In the genomic region with DNA sequence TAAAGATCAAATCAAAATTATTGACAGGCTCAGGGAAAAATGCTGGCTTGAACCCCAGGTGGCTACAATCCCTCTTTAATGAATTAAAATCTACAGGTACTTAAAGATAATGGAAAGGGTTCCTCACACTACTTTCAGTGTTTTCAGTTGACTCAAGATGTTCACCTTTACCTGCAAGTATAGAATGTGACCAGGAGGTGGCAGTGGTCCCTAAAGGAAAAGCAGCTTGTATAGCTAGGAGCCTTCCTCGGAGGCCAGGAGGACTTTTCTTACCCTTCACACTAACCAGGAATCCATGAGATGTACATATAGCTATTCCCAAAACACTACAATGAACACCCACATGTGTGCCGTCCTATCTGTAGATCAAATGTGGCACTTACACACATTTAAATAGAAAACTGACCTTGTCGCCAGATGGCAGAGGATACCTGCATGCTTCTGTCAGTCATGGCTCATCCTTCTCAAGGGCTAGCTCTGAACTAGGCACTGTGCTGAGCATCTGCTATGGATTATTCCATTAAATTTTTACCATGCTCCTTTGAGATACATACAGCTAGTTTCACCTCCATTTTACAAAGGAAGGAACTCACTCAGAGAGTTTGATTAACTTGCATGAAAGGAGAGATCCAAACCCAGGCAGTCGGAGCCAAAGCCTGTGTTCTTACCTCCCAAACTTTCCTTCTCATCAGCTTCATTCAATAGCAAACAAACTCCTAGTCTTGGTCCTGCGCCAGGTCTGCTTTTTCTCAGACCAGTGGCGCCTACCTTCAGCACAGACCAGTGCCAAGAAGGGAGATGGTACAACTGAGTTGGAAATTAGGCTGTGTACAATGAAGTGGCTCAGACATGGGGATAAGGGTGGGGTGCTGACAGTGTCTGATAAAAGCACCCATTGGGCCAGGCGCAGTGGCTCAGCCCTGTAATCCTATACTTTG, we compare ENCODE assay signal across 9 cellular contexts. TPM values are rescaled to one million over a fixed set of nuclear protein-coding genes. Genes with fewer than 3 reads are reported as not detected.
DNase-seq lines count a peak whose midpoint lies in the region; ATAC-seq and TF ChIP-seq lines count a peak whose summit lies in the region.
"Had no signal": no experiment of that assay in that cellular context is flagged by ENCODE, and none has a peak within 500 bp of the region (broad histone marks: within the 10 kb centered on the region; RNA-seq: fewer than 3 reads in every experiment).

No MANE protein-coding gene starts in this region.

- H3K27me3 ChIP-seq in BJ (ENCODE audit: control insufficient read depth, insufficient read depth, low read length): no peaks in the 10 kb centered on the region
- no peaks in the 10 kb centered on the region for H3K27me3 ChIP-seq in muscle layer of colon (ENCODE audit: control insufficient read depth in 1 of 2, insufficient read depth in 2 of 2, low read length in 2 of 2)
- no peaks in the 10 kb centered on the region for H3K27me3 ChIP-seq in stomach

- no peaks in the 10 kb centered on the region for H3K36me3 ChIP-seq in BJ (ENCODE audit: control insufficient read depth, insufficient read depth, low read length)
- H3K36me3 ChIP-seq in muscle layer of colon (ENCODE audit: insufficient read depth, low read length): no peaks in the 10 kb centered on the region
- H3K36me3 ChIP-seq in stomach: no peaks in the 10 kb centered on the region

- ATAC-seq in GM18907 (IDR thresholded peaks at IDR 0.05; ENCODE audit: unreplicated experiment) (peak; percentile 76), HG03280 (IDR thresholded peaks at IDR 0.05; ENCODE audit: unreplicated experiment) (peak; percentile 79)

- H3K9me3 ChIP-seq in muscle layer of colon (ENCODE audit: low read length): no peaks in the 10 kb centered on the region
- no peaks in the 10 kb centered on the region for H3K9me3 ChIP-seq in stomach

- TF ChIP-seq CTCF in BJ (IDR thresholded peaks at IDR 0.05; ENCODE audit: insufficient read depth, low read depth, low read length): peak; percentile 73
- peak; percentile 86 for TF ChIP-seq CTCF in epithelial cell of proximal tubule (conservative IDR thresholded peaks at IDR 0.05; ENCODE audit: low read depth, low read length)
- TF ChIP-seq CTCF in stomach (IDR thresholded peaks at IDR 0.05): peak in 5 of 7 experiments; percentile 51 to 86 (median 72)

- intact Hi-C loops in stomach (cut with DNase I; ENCODE audit: low total_unique reads): no loop called here

- H3K4me3 ChIP-seq in BJ (ENCODE audit: low read depth, low read length) (no peak overlapping the region), epithelial cell of proximal tubule (ENCODE audit: low read depth, low read length) (no peak overlapping the region), muscle layer of colon (ENCODE audit: low read depth in 1 of 2, low read length in 2 of 2) (no peak overlapping the region), stomach (no peak overlapping the region)

- no peak overlapping the region for H3K9ac ChIP-seq in muscle layer of colon (ENCODE audit: low read length)

- CTCF ChIA-PET in BJ (lab: Yijun Ruan, JAX): interaction anchor here (0.5 to 11.9 kb wide), 18 partner anchors 12 to 1021 kb away, joined by 3 to 166 read pairs (median 3); no protein-coding TSS in a partner anchor

- TF ChIP-seq POLR2A in stomach (IDR thresholded peaks at IDR 0.05): no peak

- TF ChIP-seq EP300 in stomach (IDR thresholded peaks at IDR 0.05): no peak

- DNase-seq in BJ (ENCODE audit: low read depth) (no peak), NCI-H526 (lab: John Stamatoyannopoulos, UW) (peak; percentile 21 to 74), epithelial cell of proximal tubule (ENCODE audit: low read depth) (no peak), stomach (peak; percentile 79)
- DNase-seq in activated CD4-positive, alpha-beta T cell treated with anti-CD3 and anti-CD28 coated beads, Interleukin-2, amount 50 U/mL, for 48 hours: peak; percentile 38 to 65

- peaks cover 13% of the 10 kb centered on the region for H3K4me1 ChIP-seq in muscle layer of colon (ENCODE audit: insufficient read depth, low read length)
- H3K4me1 ChIP-seq in stomach: peaks cover 9 to 46% (median 23%) of the 10 kb centered on the region in 4 donors

- H3K27ac ChIP-seq in muscle layer of colon (ENCODE audit: low read depth, low read length) (peak overlapping the region; percentile 22), stomach (peak overlapping the region in 3 of 5 donors; percentile 16 to 26 (median 18))

- 46 to 66% (median 57%) methylated on average over 7 of the region's 7 CpGs for WGBS in stomach, 5 donors

- POLR2A ChIA-PET in BJ (lab: Charles Lee): no interaction called here

RNA-seq across cellular contexts. Expression of gene C9orf152, which starts 24.5 kb away (rescaled TPM):
- polyA plus RNA-seq in BJ (2011; rRNA removed) (not detected in 2 replicates), stomach (10 to 100 TPM; 11.6 to 18.1 (median 17.0) TPM)
- polyA minus RNA-seq in BJ (2011; rRNA and poly(A)+ RNA removed): not detected in 2 replicates
- total RNA-seq in epithelial cell of proximal tubule (not detected in 2 replicates), stomach (10 to 100 TPM in 3 of 5 donors, 1 to 10 TPM in 1, not detected in 1; 1.7 to 26.8 (median 16.2) TPM)
- polyA plus RNA-seq: IgD-negative memory B cell had no signal

Comparison
In these comparisons a context has a peak if more than half of its experiments do, and no peak if none do; other contexts are left out.
1. DNase-seq: peak in NCI-H526 (2 of 2), activated CD4-positive, alpha-beta T cell treated with anti-CD3 and anti-CD28 coated beads, Interleukin-2, amount 50 U/mL, for 48 hours (2 of 2) and stomach (single experiment); none in BJ (single experiment) and epithelial cell of proximal tubule (single experiment).
2. Peak in every context shown above with its lines, with median percentiles within 50 percentile points of each other: CTCF ChIP-seq.